In genomic region chr20:23290761-23291574, GRCh38 we compare ENCODE assay signal across 30 cellular contexts.
"Had no signal": no experiment of that assay in that cellular context is flagged by ENCODE, and none has a peak within 500 bp of the region (broad histone marks: within the 10 kb centered on the region; RNA-seq: fewer than 3 reads in every experiment).

No MANE protein-coding gene starts in this region.

- H3K36me3 Mint-ChIP-seq: activated naive CD8-positive, alpha-beta T cell treated with anti-CD3 and anti-CD28 coated beads for 36 hours; type B pancreatic cell had no signal

- H3K27ac ChIP-seq: adrenal gland, body of pancreas, cardiac muscle cell, left lung, pancreas, prostate gland, thoracic aorta, uterus had no signal

- H3K4me3 Mint-ChIP-seq: activated CD4-positive, alpha-beta T cell treated with anti-CD3 and anti-CD28 coated beads for 36 hours; activated naive CD8-positive, alpha-beta T cell treated with anti-CD3 and anti-CD28 coated beads for 36 hours; activated T-cell treated with anti-CD3 and anti-CD28 coated beads, Interleukin-2, amount 50 U/mL, for 72 hours; effector memory CD8-positive, alpha-beta T cell; nephron; type B pancreatic cell had no signal

- DNase-seq: activated CD4-positive, alpha-beta T cell treated with anti-CD3 and anti-CD28 coated beads for 36 hours; activated CD4-positive, CD25-positive, alpha-beta regulatory T cell; activated naive CD4-positive, alpha-beta T cell; activated naive CD8-positive, alpha-beta T cell treated with anti-CD3 and anti-CD28 coated beads for 36 hours; activated T-cell treated with anti-CD3 and anti-CD28 coated beads for 4 hours; activated T-cell treated with anti-CD3 and anti-CD28 coated beads, Interleukin-2, amount 50 U/mL, for 72 hours; adrenal gland; aorta; body of pancreas; cortex of kidney; effector memory CD8-positive, alpha-beta T cell; foreskin fibroblast; heart right ventricle; left lung; mesendoderm; nucleus accumbens; pancreas; retina; stimulated activated CD4-positive, alpha-beta T cell treated with anti-CD3 and anti-CD28 coated beads, Interleukin-12 subunit alpha, Interleukin-12 subunit beta, amount 100 ng/mL, for 4 hours; stimulated activated CD4-positive, alpha-beta T cell treated with anti-CD3 and anti-CD28 coated beads, Interleukin-4, amount 100 ng/mL, for 1 hour; stimulated activated naive CD8-positive, alpha-beta T cell treated with anti-CD3 and anti-CD28 coated beads, Interleukin-15, Interleukin-2, amounts not matched to agents 100 U/mL and 50 U/mL, for 24 hours; T-helper 1 cell; uterus had no signal

- H3K27me3 Mint-ChIP-seq: activated naive CD8-positive, alpha-beta T cell treated with anti-CD3 and anti-CD28 coated beads for 36 hours had no signal

- H3K27ac Mint-ChIP-seq: activated CD4-positive, alpha-beta T cell treated with anti-CD3 and anti-CD28 coated beads for 36 hours; activated naive CD8-positive, alpha-beta T cell treated with anti-CD3 and anti-CD28 coated beads for 36 hours; activated T-cell treated with anti-CD3 and anti-CD28 coated beads, Interleukin-2, amount 50 U/mL, for 72 hours; effector memory CD8-positive, alpha-beta T cell; nephron; type B pancreatic cell had no signal

- ATAC-seq: activated CD4-positive, alpha-beta T cell treated with anti-CD3 and anti-CD28 coated beads for 36 hours; activated T-cell treated with anti-CD3 and anti-CD28 coated beads, Interleukin-2, amount 50 U/mL, for 72 hours; body of pancreas; effector memory CD8-positive, alpha-beta T cell; esophagus mucosa; pancreas; stimulated activated naive CD8-positive, alpha-beta T cell treated with anti-CD3 and anti-CD28 coated beads, Interleukin-15, Interleukin-2, amounts not matched to agents 100 U/mL and 50 U/mL, for 24 hours had no signal

- H3K36me3 ChIP-seq: adrenal gland, cardiac muscle cell, heart right ventricle, left lung, pancreas, prostate gland, thoracic aorta, uterus had no signal

- H3K27me3 ChIP-seq: adrenal gland, body of pancreas, cardiac muscle cell, left lung, pancreas, uterus had no signal

- H3K9me3 Mint-ChIP-seq: activated naive CD8-positive, alpha-beta T cell treated with anti-CD3 and anti-CD28 coated beads for 36 hours; activated T-cell treated with anti-CD3 and anti-CD28 coated beads, Interleukin-2, amount 50 U/mL, for 72 hours; effector memory CD8-positive, alpha-beta T cell; nephron; type B pancreatic cell had no signal

- H3K4me1 Mint-ChIP-seq: activated CD4-positive, alpha-beta T cell treated with anti-CD3 and anti-CD28 coated beads for 36 hours; activated naive CD8-positive, alpha-beta T cell treated with anti-CD3 and anti-CD28 coated beads for 36 hours; nephron had no signal

- H3K4me3 ChIP-seq: adrenal gland, body of pancreas, cardiac muscle cell, heart right ventricle, left lung, lung, pancreas, prostate gland, thoracic aorta, uterus had no signal

- H3K4me1 ChIP-seq: adrenal gland, body of pancreas, pancreas, prostate gland, uterus had no signal

- H3K9me3 ChIP-seq: adrenal gland, body of pancreas, heart right ventricle, left lung, pancreas, prostate gland, thoracic aorta, uterus had no signal
